In genomic region chr1:111476761-111477309, GRCh38 we compare ENCODE assay signal across 2 cellular contexts.
TF ChIP-seq lines count a peak whose summit lies in the region.

No MANE protein-coding gene starts in this region.

TF ChIP-seq in liver, 16 proteins besides CTCF, POLR2A, EP300 and RAD21:
- TF ChIP-seq FOXA1 (IDR thresholded peaks at IDR 0.05) = no peak
- no peak for TF ChIP-seq GABPA (IDR thresholded peaks at IDR 0.05 in 1 of 2, conservative IDR thresholded peaks at IDR 0.05 in 1 of 2)
- peak in 1 of 2 donors; percentile 8 for TF ChIP-seq RXRA (IDR thresholded peaks at IDR 0.05)
- TF ChIP-seq ATF3 (IDR thresholded peaks at IDR 0.05) = no peak
- peak; percentile 15 for TF ChIP-seq SP1 (IDR thresholded peaks at IDR 0.05)
- no peak for TF ChIP-seq REST (IDR thresholded peaks at IDR 0.05)

TF ChIP-seq in HepG2, 621 proteins besides CTCF, POLR2A, EP300 and RAD21:
- TF ChIP-seq U2AF2 (IDR thresholded peaks at IDR 0.05; ENCODE audit: low read depth, low read length) = no peak
- TF ChIP-seq MTA1 (CRISPR knock-in tag; IDR thresholded peaks at IDR 0.05; ENCODE audit: borderline replicate concordance) = no peak
- no peak for TF ChIP-seq ZBTB33 (CRISPR knock-in tag; IDR thresholded peaks at IDR 0.05)
- no peak for TF ChIP-seq ZKSCAN8 (CRISPR knock-in tag; IDR thresholded peaks at IDR 0.05; ENCODE audit: borderline replicate concordance)
- TF ChIP-seq PHF5A (CRISPR knock-in tag; IDR thresholded peaks at IDR 0.05; ENCODE audit: low read depth, unreplicated experiment) = no peak
- no peak for TF ChIP-seq REST (IDR thresholded peaks at IDR 0.05; ENCODE audit: borderline replicate concordance in 1 of 2, low read depth in 1 of 2, low read length in 2 of 2)
- no peak for TF ChIP-seq MTF2 (CRISPR knock-in tag; IDR thresholded peaks at IDR 0.05; ENCODE audit: borderline replicate concordance)
- no peak for TF ChIP-seq ZBTB8A (CRISPR knock-in tag; IDR thresholded peaks at IDR 0.05; ENCODE audit: borderline replicate concordance, low read depth)
- TF ChIP-seq ZNF616 (CRISPR knock-in tag; IDR thresholded peaks at IDR 0.05; ENCODE audit: low read depth) = no peak
- no peak for TF ChIP-seq BCLAF1 (IDR thresholded peaks at IDR 0.05)
- TF ChIP-seq MATR3 (CRISPR knock-in tag; IDR thresholded peaks at IDR 0.05) = no peak
- no peak for TF ChIP-seq ATF2 (CRISPR knock-in tag; IDR thresholded peaks at IDR 0.05)
- TF ChIP-seq FOXK2 (IDR thresholded peaks at IDR 0.05) = no peak
TF ChIP-seq in HepG2: peak in this region for 0.
